Comparison of ENCODE assay signal across 8 cellular contexts in genomic region chr17:8155341-8156173, GRCh38. TPM values are rescaled to one million over a fixed set of nuclear protein-coding genes. Genes with fewer than 3 reads are reported as not detected.
DNase-seq lines count a peak whose midpoint lies in the region; ATAC-seq and TF ChIP-seq lines count a peak whose summit lies in the region.

No MANE protein-coding gene starts in this region.

- CTCF ChIA-PET in CD8-positive, alpha-beta memory T cell (lab: Charles Lee), result interaction anchor here (1.1 to 11.7 kb wide), 13 partner anchors 15 to 145 kb away, joined by 3 to 108 read pairs (median 7); partner anchors contain the start of genes ALOXE3, HES7 and SLC25A35
- CTCF ChIA-PET in Panc1 (lab: Charles Lee), result no interaction called here

- no peaks in the 10 kb centered on the region for H3K9me3 ChIP-seq in CD8-positive, alpha-beta memory T cell (ENCODE audit: low read length)
- H3K9me3 ChIP-seq in Panc1 (ENCODE audit: control insufficient read depth, insufficient read depth, low read depth, low read length), result no peaks in the 10 kb centered on the region
- no peaks in the 10 kb centered on the region for H3K9me3 ChIP-seq in psoas muscle

- peak overlapping the region; percentile 100 for H3K4me3 ChIP-seq in CD8-positive, alpha-beta memory T cell (ENCODE audit: low read length)
- peak overlapping the region; percentile 71 to 73 for H3K4me3 ChIP-seq in Panc1 (ENCODE audit: low read depth in 2 of 2, low read length in 2 of 2)
- H3K4me3 ChIP-seq in fibroblast of villous mesenchyme (ENCODE audit: low read depth, low read length), result peak overlapping the region; percentile 100
- H3K4me3 ChIP-seq in psoas muscle, result peak overlapping the region; percentile 97

- H3K36me3 Mint-ChIP-seq in CD8-positive, alpha-beta memory T cell, result peaks cover 8 to 56% (median 11%) of the 10 kb centered on the region in 3 donors

- peaks cover 15% of the 10 kb centered on the region for H3K36me3 ChIP-seq in CD8-positive, alpha-beta memory T cell (ENCODE audit: insufficient read depth, low read length)
- H3K36me3 ChIP-seq in Panc1 (ENCODE audit: control insufficient read depth, insufficient read depth, low read length) (no peaks in the 10 kb centered on the region; the same call in 1 of the 2 replicates), psoas muscle (ENCODE audit: insufficient read depth in 1 of 2, low read depth in 1 of 2) (peaks cover 0 to 24% of the 10 kb centered on the region in 2 donors)

- in situ Hi-C loops in Panc1 (cut with HindIII; ENCODE audit: low pct_unique_long_range_greater_than_20kb, low sequenced_read_pairs), result no loop called here

- ATAC-seq in Panc1 (0 out of 2 replicates have a peak, but pooled peaks have one; percentile 0), psoas muscle (no peak), GM18505 (IDR thresholded peaks at IDR 0.05; ENCODE audit: unreplicated experiment) (no peak), HG03280 (IDR thresholded peaks at IDR 0.05; ENCODE audit: unreplicated experiment) (no peak)

- H3K27ac Mint-ChIP-seq in CD8-positive, alpha-beta memory T cell, result no peak overlapping the region

- WGBS in psoas muscle, 3 donors, result 2 to 7% (median 3%) methylated on average over 22 of the region's 22 CpGs

- H3K27me3 Mint-ChIP-seq in CD8-positive, alpha-beta memory T cell, result peaks cover 0 to 20% of the 10 kb centered on the region in 2 donors

- H3K4me3 Mint-ChIP-seq in CD8-positive, alpha-beta memory T cell, result no peak overlapping the region

- H3K4me1 Mint-ChIP-seq in CD8-positive, alpha-beta memory T cell, result peaks cover 29 to 73% (median 44%) of the 10 kb centered on the region in 3 donors

- no peak for TF ChIP-seq POLR2A in GM18505 (IDR thresholded peaks at IDR 0.05; ENCODE audit: borderline replicate concordance, extremely low read depth, insufficient read depth, insufficient read length)

- no peak for TF ChIP-seq CTCF in Panc1 (IDR thresholded peaks at IDR 0.05)
- TF ChIP-seq CTCF in fibroblast of villous mesenchyme (IDR thresholded peaks at IDR 0.05; ENCODE audit: insufficient read depth, low read depth, low read length), result no peak
- TF ChIP-seq CTCF in psoas muscle (IDR thresholded peaks at IDR 0.05), result no peak

- peaks cover 74% of the 10 kb centered on the region for H3K4me1 ChIP-seq in CD8-positive, alpha-beta memory T cell (ENCODE audit: insufficient read depth, low read length)
- H3K4me1 ChIP-seq in Panc1 (ENCODE audit: control insufficient read depth, insufficient read depth, low read length), result peaks cover 41% of the 10 kb centered on the region
- peaks cover 27% of the 10 kb centered on the region for H3K4me1 ChIP-seq in psoas muscle

- peak overlapping the region; percentile 100 for H3K27ac ChIP-seq in CD8-positive, alpha-beta memory T cell (ENCODE audit: low read depth, low read length)
- H3K27ac ChIP-seq in Panc1 (ENCODE audit: low read length), result peak overlapping the region; percentile 82
- peak overlapping the region; percentile 100 for H3K27ac ChIP-seq in psoas muscle

- BruUV-seq in Panc1 (replicated peaks; lab: Mats Ljungman, UMichigan), result TSS peak; percentile 91

- H3K27me3 ChIP-seq in CD8-positive, alpha-beta memory T cell (ENCODE audit: insufficient read depth, low read length, poor library complexity, severe bottlenecking), result no peaks in the 10 kb centered on the region
- H3K27me3 ChIP-seq in Panc1 (ENCODE audit: control insufficient read depth, insufficient read depth, low read length), result no peaks in the 10 kb centered on the region
- no peaks in the 10 kb centered on the region for H3K27me3 ChIP-seq in psoas muscle (ENCODE audit: insufficient read depth in 3 of 3, low read length in 2 of 3)

- POLR2A ChIA-PET in CD8-positive, alpha-beta memory T cell (lab: Charles Lee), result interaction anchor here (0.6 to 5.6 kb wide), 14 partner anchors 8 to 472 kb away, joined by 4 to 40 read pairs (median 9); partner anchors contain the start of genes BORCS6, CTC1, HES7 and PFAS
- POLR2A ChIA-PET in Panc1 (lab: Charles Lee), result interaction anchor here (0.6 to 2.2 kb wide), 2 partner anchors 10 to 18 kb away, joined by 7 to 12 read pairs; no protein-coding TSS in a partner anchor

- peak in 3 of 5 donors; percentile 49 to 70 (median 60) for DNase-seq in CD8-positive, alpha-beta memory T cell
- DNase-seq in Panc1 (ENCODE audit: low read depth, low spot score) (no peak), fibroblast of villous mesenchyme (ENCODE audit: low read depth) (peak; percentile 50), psoas muscle (peak in 1 of 2 donors; percentile 60), NCI-H69 (lab: John Stamatoyannopoulos, UW) (no peak)
- no peak for DNase-seq in stimulated activated CD4-positive, alpha-beta T cell treated with anti-CD3 and anti-CD28 coated beads, Interleukin-1b, Interleukin-23, amount 100 ng/mL, for 48 hours

- intact Hi-C loops in Panc1 (cut with micrococcal nuclease; ENCODE audit: unreplicated experiment), result no loop called here
- intact Hi-C loops in psoas muscle (cut with DNase I), result loop anchor here in 1 of 2 donors (2.0 kb wide), 1 partner anchor 35 kb away; no protein-coding TSS in a partner anchor

- peaks cover 0 to 4% (median 0%) of the 10 kb centered on the region in 5 donors for H3K9me3 Mint-ChIP-seq in CD8-positive, alpha-beta memory T cell

RNA-seq across cellular contexts. Expression of gene PER1, which starts 3.4 kb away (rescaled TPM):
- total RNA-seq in CD8-positive, alpha-beta memory T cell, result 10 to 100 TPM; 26.5 to 35.8 TPM
- polyA plus RNA-seq in CD8-positive, alpha-beta memory T cell, result 12.1 TPM
- total RNA-seq in Panc1 (2021; ENCODE audit: unreplicated experiment) (17.1 TPM), fibroblast of villous mesenchyme (5.5 and 12.5 TPM in 2 replicates), psoas muscle (100 to 1,000 TPM in 3 of 4 donors, 10 to 100 TPM in 1; 48.9 to 278 (median 166) TPM)
- polyA plus RNA-seq in Panc1 (2012; ENCODE audit: insufficient read length), result 11.8 TPM
- 100 to 1,000 TPM; 133 to 173 (median 145) TPM for polyA plus RNA-seq in psoas muscle

RNA-seq across cellular contexts. Expression of gene VAMP2, which starts 7.2 kb away (rescaled TPM):
- total RNA-seq in CD8-positive, alpha-beta memory T cell, result 10 to 100 TPM; 38.3 to 41.0 TPM
- 98.3 TPM for polyA plus RNA-seq in CD8-positive, alpha-beta memory T cell
- total RNA-seq in Panc1 (2021; ENCODE audit: unreplicated experiment) (28.6 TPM), fibroblast of villous mesenchyme (5.6 and 6.1 TPM in 2 replicates), psoas muscle (10 to 100 TPM; 39.7 to 59.2 (median 49.8) TPM)
- 30.2 TPM for polyA plus RNA-seq in Panc1 (2012; ENCODE audit: insufficient read length)
- 10 to 100 TPM; 33.2 to 49.5 (median 35.2) TPM for polyA plus RNA-seq in psoas muscle

RNA-seq across cellular contexts. Expression of gene TMEM107, which starts 20.6 kb away (rescaled TPM):
- 10 to 100 TPM; 21.3 to 22.4 TPM for total RNA-seq in CD8-positive, alpha-beta memory T cell
- 50.7 TPM for polyA plus RNA-seq in CD8-positive, alpha-beta memory T cell
- 10.6 TPM for total RNA-seq in Panc1 (2021; ENCODE audit: unreplicated experiment)
- 8.1 TPM for polyA plus RNA-seq in Panc1 (2012; ENCODE audit: insufficient read length)
- total RNA-seq in fibroblast of villous mesenchyme, result 15.5 and 23.7 TPM in 2 replicates
- total RNA-seq in psoas muscle, result 1 to 10 TPM; 1.2 to 4.7 (median 2.9) TPM
- 1 to 10 TPM; 1.5 to 1.9 (median 1.8) TPM for polyA plus RNA-seq in psoas muscle

RNA-seq across cellular contexts. Expression of gene HES7, which starts 31.7 kb away (rescaled TPM):
- 1 to 10 TPM; 1.6 to 1.8 TPM for total RNA-seq in CD8-positive, alpha-beta memory T cell
- polyA plus RNA-seq in CD8-positive, alpha-beta memory T cell, result not detected
- total RNA-seq in Panc1 (2021; ENCODE audit: unreplicated experiment), result 4.0 TPM
- polyA plus RNA-seq in Panc1 (2012; ENCODE audit: insufficient read length), result 4.9 TPM
- not detected in 2 replicates for total RNA-seq in fibroblast of villous mesenchyme
- total RNA-seq in psoas muscle, result under 1 TPM in 1 of 4 donors, not detected in 3; 0.30 TPM
- polyA plus RNA-seq in psoas muscle, result under 1 TPM in 1 of 3 donors, not detected in 2; 0.10 TPM

RNA-seq across cellular contexts. Expression of gene BORCS6, which starts 34.4 kb away (rescaled TPM):
- 1 to 10 TPM; 8.1 to 8.8 TPM for total RNA-seq in CD8-positive, alpha-beta memory T cell
- 30.0 TPM for polyA plus RNA-seq in CD8-positive, alpha-beta memory T cell
- total RNA-seq in Panc1 (2021; ENCODE audit: unreplicated experiment) (9.3 TPM), fibroblast of villous mesenchyme (6.0 and 8.4 TPM in 2 replicates), psoas muscle (10 to 100 TPM in 1 of 4 donors, 1 to 10 TPM in 3; 8.8 to 11.2 (median 9.7) TPM)
- 11.5 TPM for polyA plus RNA-seq in Panc1 (2012; ENCODE audit: insufficient read length)
- 10 to 100 TPM; 12.2 to 19.3 (median 13.7) TPM for polyA plus RNA-seq in psoas muscle

Comparison
In these comparisons a context has a peak if more than half of its experiments do, and no peak if none do; other contexts are left out.
1. DNase-seq: peak in CD8-positive, alpha-beta memory T cell (3 of 5) and fibroblast of villous mesenchyme (single experiment); none in Panc1 (single experiment), stimulated activated CD4-positive, alpha-beta T cell treated with anti-CD3 and anti-CD28 coated beads, Interleukin-1b, Interleukin-23, amount 100 ng/mL, for 48 hours (single experiment) and NCI-H69 (single experiment).
2. Peak in every context shown above with its lines, with median percentiles within 50 percentile points of each other: H3K27ac ChIP-seq and H3K4me3 ChIP-seq.